In the genomic region with DNA sequence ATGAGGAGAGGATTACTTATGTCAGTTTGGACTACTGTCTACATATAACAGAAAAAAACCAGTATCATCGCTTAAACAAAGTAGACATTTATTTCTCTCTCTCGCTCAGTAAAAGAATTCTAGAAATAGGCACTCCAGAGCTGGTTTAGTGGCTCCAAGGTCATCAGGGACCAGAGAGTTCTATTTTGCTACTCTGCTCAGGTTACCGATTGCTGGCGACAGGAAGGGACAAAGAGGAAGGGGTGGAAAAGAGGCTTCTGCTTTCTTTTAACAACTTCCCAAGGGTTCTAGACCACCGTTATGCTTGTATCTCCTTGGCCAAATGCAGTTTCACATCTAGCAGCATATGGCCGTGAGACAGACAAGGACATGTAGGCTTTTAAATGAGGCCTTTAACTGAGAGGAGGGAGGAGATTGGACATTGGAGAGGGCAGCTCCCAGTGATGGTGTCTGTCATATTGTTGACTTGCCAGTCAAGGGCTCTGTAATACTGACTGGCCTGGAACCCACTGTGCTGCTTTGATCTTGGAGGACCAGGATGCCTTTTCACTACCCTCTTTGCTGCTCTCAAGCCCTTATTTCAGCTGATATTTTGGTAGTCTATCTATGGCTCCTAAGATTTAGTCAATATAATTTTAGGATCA, we compare ENCODE assay signal across 1 cellular context.
TF ChIP-seq lines count a peak whose summit lies in the region.

No MANE protein-coding gene starts in this region.

TF ChIP-seq in A549, 52 proteins besides CTCF, POLR2A, EP300 and RAD21 (continued from another document):
- TF ChIP-seq CBX8 (IDR thresholded peaks at IDR 0.05) = no peak
- TF ChIP-seq NPAS2 (CRISPR knock-in tag; IDR thresholded peaks at IDR 0.05; ENCODE audit: borderline replicate concordance) = no peak
- TF ChIP-seq ZC3H11A (IDR thresholded peaks at IDR 0.05) = no peak
- no peak for TF ChIP-seq JUNB (IDR thresholded peaks at IDR 0.05)
- TF ChIP-seq NR3C1 (IDR thresholded peaks at IDR 0.05) = no peak
- no peak for TF ChIP-seq PHF8 (IDR thresholded peaks at IDR 0.05; ENCODE audit: borderline replicate concordance, low read depth)
- TF ChIP-seq POLR2AphosphoS2 (conservative IDR thresholded peaks at IDR 0.05; ENCODE audit: low read length) = no peak
